In genomic region chr18:45691816-45692179, GRCh38 we compare ENCODE assay signal across 2 cellular contexts.
TF ChIP-seq lines count a peak whose summit lies in the region.

No MANE protein-coding gene starts in this region.

TF ChIP-seq in GM23338, 12 proteins besides CTCF, POLR2A, EP300 and RAD21 (continued from another document):
- TF ChIP-seq, protein P1, sequence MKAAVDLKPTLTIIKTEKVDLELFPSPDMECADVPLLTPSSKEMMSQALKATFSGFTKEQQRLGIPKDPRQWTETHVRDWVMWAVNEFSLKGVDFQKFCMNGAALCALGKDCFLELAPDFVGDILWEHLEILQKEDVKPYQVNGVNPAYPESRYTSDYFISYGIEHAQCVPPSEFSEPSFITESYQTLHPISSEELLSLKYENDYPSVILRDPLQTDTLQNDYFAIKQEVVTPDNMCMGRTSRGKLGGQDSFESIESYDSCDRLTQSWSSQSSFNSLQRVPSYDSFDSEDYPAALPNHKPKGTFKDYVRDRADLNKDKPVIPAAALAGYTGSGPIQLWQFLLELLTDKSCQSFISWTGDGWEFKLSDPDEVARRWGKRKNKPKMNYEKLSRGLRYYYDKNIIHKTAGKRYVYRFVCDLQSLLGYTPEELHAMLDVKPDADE (IDR thresholded peaks at IDR 0.05): no peak
- TF ChIP-seq, protein P2, sequence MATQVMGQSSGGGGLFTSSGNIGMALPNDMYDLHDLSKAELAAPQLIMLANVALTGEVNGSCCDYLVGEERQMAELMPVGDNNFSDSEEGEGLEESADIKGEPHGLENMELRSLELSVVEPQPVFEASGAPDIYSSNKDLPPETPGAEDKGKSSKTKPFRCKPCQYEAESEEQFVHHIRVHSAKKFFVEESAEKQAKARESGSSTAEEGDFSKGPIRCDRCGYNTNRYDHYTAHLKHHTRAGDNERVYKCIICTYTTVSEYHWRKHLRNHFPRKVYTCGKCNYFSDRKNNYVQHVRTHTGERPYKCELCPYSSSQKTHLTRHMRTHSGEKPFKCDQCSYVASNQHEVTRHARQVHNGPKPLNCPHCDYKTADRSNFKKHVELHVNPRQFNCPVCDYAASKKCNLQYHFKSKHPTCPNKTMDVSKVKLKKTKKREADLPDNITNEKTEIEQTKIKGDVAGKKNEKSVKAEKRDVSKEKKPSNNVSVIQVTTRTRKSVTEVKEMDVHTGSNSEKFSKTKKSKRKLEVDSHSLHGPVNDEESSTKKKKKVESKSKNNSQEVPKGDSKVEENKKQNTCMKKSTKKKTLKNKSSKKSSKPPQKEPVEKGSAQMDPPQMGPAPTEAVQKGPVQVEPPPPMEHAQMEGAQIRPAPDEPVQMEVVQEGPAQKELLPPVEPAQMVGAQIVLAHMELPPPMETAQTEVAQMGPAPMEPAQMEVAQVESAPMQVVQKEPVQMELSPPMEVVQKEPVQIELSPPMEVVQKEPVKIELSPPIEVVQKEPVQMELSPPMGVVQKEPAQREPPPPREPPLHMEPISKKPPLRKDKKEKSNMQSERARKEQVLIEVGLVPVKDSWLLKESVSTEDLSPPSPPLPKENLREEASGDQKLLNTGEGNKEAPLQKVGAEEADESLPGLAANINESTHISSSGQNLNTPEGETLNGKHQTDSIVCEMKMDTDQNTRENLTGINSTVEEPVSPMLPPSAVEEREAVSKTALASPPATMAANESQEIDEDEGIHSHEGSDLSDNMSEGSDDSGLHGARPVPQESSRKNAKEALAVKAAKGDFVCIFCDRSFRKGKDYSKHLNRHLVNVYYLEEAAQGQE (IDR thresholded peaks at IDR 0.05; ENCODE audit: unreplicated experiment): no peak
- TF ChIP-seq NANOG (IDR thresholded peaks at IDR 0.05; ENCODE audit: borderline replicate concordance) (no peak), ZNF462 (CRISPR knock-in tag; IDR thresholded peaks at IDR 0.05) (no peak), CREB1 (CRISPR knock-in tag; IDR thresholded peaks at IDR 0.05; ENCODE audit: low read depth) (no peak), ZNF114 (CRISPR knock-in tag; IDR thresholded peaks at IDR 0.05) (no peak), EZH2 (IDR thresholded peaks at IDR 0.05; ENCODE audit: low read depth, unreplicated experiment) (no peak), POLR2AphosphoS5 (IDR thresholded peaks at IDR 0.05; ENCODE audit: low read depth) (no peak), ZNF331 (CRISPR knock-in tag; IDR thresholded peaks at IDR 0.05; ENCODE audit: low read depth) (no peak), EZH2phosphoT487 (IDR thresholded peaks at IDR 0.05; ENCODE audit: unreplicated experiment) (no peak), JUNB (IDR thresholded peaks at IDR 0.05; ENCODE audit: unreplicated experiment) (no peak)

TF ChIP-seq in HepG2, 621 proteins besides CTCF, POLR2A, EP300 and RAD21 (continued from another document):
- TF ChIP-seq ZBTB39 (CRISPR knock-in tag; IDR thresholded peaks at IDR 0.05): no peak
- TF ChIP-seq POLR2AphosphoS2 (IDR thresholded peaks at IDR 0.05; ENCODE audit: low read depth, low read length): no peak
- no peak for TF ChIP-seq ZNF12 (CRISPR knock-in tag; IDR thresholded peaks at IDR 0.05)
